ENCODE assay signal across 15 cellular contexts in genomic region chrX:88746215-88746614, GRCh38. TPM values are rescaled to one million over a fixed set of nuclear protein-coding genes. Genes with fewer than 3 reads are reported as not detected.
"Had no signal": no experiment of that assay in that cellular context is flagged by ENCODE, and none has a peak within 500 bp of the region (broad histone marks: within the 10 kb centered on the region; RNA-seq: fewer than 3 reads in every experiment).

No MANE protein-coding gene starts in this region.

RNA-seq across cellular contexts. Expression of gene CPXCR1, which starts 0.8 kb away (rescaled TPM):
- total RNA-seq: activated B cell treated with CpG ODN at 0.5 μM for 24 hours; activated CD4-positive, alpha-beta memory T cell treated with anti-CD3 and anti-CD28 coated beads for 36 hours; activated CD4-positive, alpha-beta memory T cell treated with anti-CD3 and anti-CD28 coated beads, Interleukin-2, amount 10 ng/mL, durations not matched to agents 7 days and 5 days; activated CD4-positive, alpha-beta T cell treated with anti-CD3 and anti-CD28 coated beads for 36 hours; activated CD4-positive, alpha-beta T cell treated with anti-CD3 and anti-CD28 coated beads, Interleukin-2, amount 10 ng/mL, durations not matched to agents 24 days and 14 days; activated CD4-positive, alpha-beta T cell treated with anti-CD3 and anti-CD28 coated beads, Interleukin-2, amount 10 ng/mL, durations not matched to agents 7 days and 5 days; activated CD8-positive, alpha-beta memory T cell treated with anti-CD3 and anti-CD28 coated beads for 36 hours; activated CD8-positive, alpha-beta memory T cell treated with anti-CD3 and anti-CD28 coated beads, Interleukin-2, amount 10 ng/mL, durations not matched to agents 7 days and 5 days; activated CD8-positive, alpha-beta T cell treated with anti-CD3 and anti-CD28 coated beads for 36 hours; activated CD8-positive, alpha-beta T cell treated with anti-CD3 and anti-CD28 coated beads, Interleukin-2, amount 10 ng/mL, durations not matched to agents 7 days and 5 days; T-cell; T-helper 1 cell treated with Interleukin-12 subunit alpha and Interleukin-12 subunit beta and Interleukin-4 antibody, amounts not matched to agents 30 ng/mL and 1 ng/mL, for 36 hours; T-helper 17 cell; T-helper 2 cell treated with Interferon-gamma antibody and Interleukin-4, amounts not matched to agents 100 ng/mL and 5 ng/mL, for 36 hours; WTC11 had no signal
